In genomic region chr2:102049756-102050443, GRCh38 we compare ENCODE assay signal across 13 cellular contexts. TPM values are rescaled to one million over a fixed set of nuclear protein-coding genes. Genes with fewer than 3 reads are reported as not detected.
DNase-seq lines count a peak whose midpoint lies in the region; ATAC-seq and TF ChIP-seq lines count a peak whose summit lies in the region.
"Had no signal": no experiment of that assay in that cellular context is flagged by ENCODE, and none has a peak within 500 bp of the region (broad histone marks: within the 10 kb centered on the region; RNA-seq: fewer than 3 reads in every experiment).

No MANE protein-coding gene starts in this region.

- no peaks in the 10 kb centered on the region for H3K79me2 ChIP-seq in smooth muscle cell (ENCODE audit: low read depth)

- TF ChIP-seq CTCF in HFFc6 (IDR thresholded peaks at IDR 0.05) (no peak), right lobe of liver (IDR thresholded peaks at IDR 0.05) (no peak), smooth muscle cell (IDR thresholded peaks at IDR 0.05; ENCODE audit: borderline replicate concordance, insufficient read depth, poor library complexity, severe bottlenecking) (no peak), progenitor cell of endocrine pancreas (IDR thresholded peaks at IDR 0.05; ENCODE audit: unreplicated experiment) (no peak)

- H3K36me3 ChIP-seq in right lobe of liver (no peaks in the 10 kb centered on the region), smooth muscle cell (ENCODE audit: low read depth) (no peaks in the 10 kb centered on the region)

- intact Hi-C loops in dendritic cell treated with granulocyte-macrophage colony-stimulating factor and Interleukin-4, amounts not matched to agents 40 ng/mL and 50 ng/mL, for 4 days (cut with micrococcal nuclease): no loop called here
- intact Hi-C loops in right lobe of liver (cut with DNase I): no loop called here

- no peak overlapping the region; the same call in 1 of the 2 replicates for H3K4me3 Mint-ChIP-seq in HFFc6
- no peak overlapping the region for H3K4me3 Mint-ChIP-seq in dendritic cell treated with granulocyte-macrophage colony-stimulating factor and Interleukin-4, amounts not matched to agents 40 ng/mL and 50 ng/mL, for 4 days
- H3K4me3 Mint-ChIP-seq in progenitor cell of endocrine pancreas (ENCODE audit: low read depth): no peak overlapping the region
- H3K4me3 Mint-ChIP-seq: neural crest cell had no signal

- H3K9ac ChIP-seq in smooth muscle cell (ENCODE audit: low read depth): no peak overlapping the region

- H3K9me3 Mint-ChIP-seq in HFFc6 (peaks cover 3% of the 10 kb centered on the region; the same call in 1 of the 2 replicates), progenitor cell of endocrine pancreas (ENCODE audit: low read depth) (no peaks in the 10 kb centered on the region)
- no peaks in the 10 kb centered on the region for H3K9me3 Mint-ChIP-seq in dendritic cell treated with granulocyte-macrophage colony-stimulating factor and Interleukin-4, amounts not matched to agents 40 ng/mL and 50 ng/mL, for 4 days

- H3K27me3 ChIP-seq in right lobe of liver (no peaks in the 10 kb centered on the region), smooth muscle cell (ENCODE audit: low read depth) (no peaks in the 10 kb centered on the region)

- 27% methylated on average over 10 of the region's 10 CpGs for WGBS in right lobe of liver (ENCODE audit: insufficient coverage, low coverage, low lambda C conversion rate, missing lambda C conversion rate)
- 92% methylated on average over 10 of the region's 10 CpGs for WGBS in smooth muscle cell (ENCODE audit: low lambda C conversion rate)

- H2AFZ ChIP-seq in smooth muscle cell (ENCODE audit: low read depth): no peak overlapping the region
- H2AFZ ChIP-seq: PC-9 had no signal

- peak overlapping the region; percentile 93 for H3K27ac Mint-ChIP-seq in HFFc6
- H3K27ac Mint-ChIP-seq in dendritic cell treated with granulocyte-macrophage colony-stimulating factor and Interleukin-4, amounts not matched to agents 40 ng/mL and 50 ng/mL, for 4 days: peak overlapping the region; percentile 89
- H3K27ac Mint-ChIP-seq in progenitor cell of endocrine pancreas: no peak overlapping the region

- TF ChIP-seq POLR2A in right lobe of liver (IDR thresholded peaks at IDR 0.05): no peak

- H3F3A ChIP-seq in smooth muscle cell (ENCODE audit: low read depth): peaks cover 7% of the 10 kb centered on the region

- peak overlapping the region in 1 of 3 donors; percentile 6 for H3K4me3 ChIP-seq in right lobe of liver
- no peak overlapping the region for H3K4me3 ChIP-seq in smooth muscle cell
- H3K4me3 ChIP-seq: PC-9 had no signal

- ATAC-seq in right lobe of liver (peak; percentile 73 to 93 (median 87)), GM18858 (IDR thresholded peaks at IDR 0.05; ENCODE audit: unreplicated experiment) (no peak)

- H4K20me1 ChIP-seq in smooth muscle cell (ENCODE audit: low read depth): no peaks in the 10 kb centered on the region

- H3K9me3 ChIP-seq in right lobe of liver (no peaks in the 10 kb centered on the region), smooth muscle cell (replicated peaks; ENCODE audit: low read depth) (no peaks in the 10 kb centered on the region)

- H3K4me2 ChIP-seq in smooth muscle cell: no peak overlapping the region
- H3K4me2 ChIP-seq: PC-9 had no signal

- peaks cover 70% of the 10 kb centered on the region for H3K4me1 Mint-ChIP-seq in HFFc6 (ENCODE audit: low read depth)
- peaks cover 85% of the 10 kb centered on the region for H3K4me1 Mint-ChIP-seq in dendritic cell treated with granulocyte-macrophage colony-stimulating factor and Interleukin-4, amounts not matched to agents 40 ng/mL and 50 ng/mL, for 4 days (ENCODE audit: low read depth)
- no peaks in the 10 kb centered on the region for H3K4me1 Mint-ChIP-seq in progenitor cell of endocrine pancreas (ENCODE audit: low read depth)

- H3K36me3 Mint-ChIP-seq in HFFc6 (ENCODE audit: low read depth) (0 out of 2 replicates have a peak, but pooled peaks cover 4% of the 10 kb centered on the region), progenitor cell of endocrine pancreas (ENCODE audit: insufficient read depth) (no peaks in the 10 kb centered on the region)
- H3K36me3 Mint-ChIP-seq in dendritic cell treated with granulocyte-macrophage colony-stimulating factor and Interleukin-4, amounts not matched to agents 40 ng/mL and 50 ng/mL, for 4 days (ENCODE audit: low read depth): no peaks in the 10 kb centered on the region

- peaks cover 2 to 38% (median 12%) of the 10 kb centered on the region in 4 donors for H3K4me1 ChIP-seq in right lobe of liver
- H3K4me1 ChIP-seq in smooth muscle cell (ENCODE audit: low read depth): peaks cover 4% of the 10 kb centered on the region

- H3K27ac ChIP-seq in right lobe of liver: peak overlapping the region; percentile 49 to 77 (median 66)
- H3K27ac ChIP-seq in smooth muscle cell (ENCODE audit: low read depth): peak overlapping the region; percentile 58
- H3K27ac ChIP-seq: PC-9 had no signal

- DNase-seq in HFFc6 (no peak), right lobe of liver (peak; percentile 63 to 92 (median 80)), smooth muscle cell (lab: John Stamatoyannopoulos, UW; ENCODE audit: unreplicated experiment) (no peak), GDM1 (lab: John Stamatoyannopoulos, UW) (no peak), progenitor cell of endocrine pancreas (ENCODE audit: low spot score, unreplicated experiment) (no peak), NCI-H2107 treated with DMSO at 0.1 percent for 48 hours (lab: John Stamatoyannopoulos, UW; ENCODE audit: unreplicated experiment) (no peak)
- DNase-seq: COR-L47, glutamatergic neuron, NCI-H1436 treated with DMSO at 0.1 percent for 48 hours, PC-9 had no signal

- no peaks in the 10 kb centered on the region for H3K27me3 Mint-ChIP-seq in HFFc6 (ENCODE audit: insufficient read depth)
- peaks cover 2% of the 10 kb centered on the region for H3K27me3 Mint-ChIP-seq in dendritic cell treated with granulocyte-macrophage colony-stimulating factor and Interleukin-4, amounts not matched to agents 40 ng/mL and 50 ng/mL, for 4 days
- H3K27me3 Mint-ChIP-seq in progenitor cell of endocrine pancreas: no peaks in the 10 kb centered on the region

RNA-seq across cellular contexts. Expression of gene IL1R2, which starts 58.1 kb away (rescaled TPM):
- total RNA-seq in HFFc6 (2021; fragmentation: NEBNext Ultra II Directional; extraction: Animal tissue kit (Norgen Biotek cat#: 25700)): under 1 TPM in 2 of 6 experiments, not detected in 4; 0.25 to 0.36 TPM
- 10 to 100 TPM in 4 of 6 experiments, 1 to 10 TPM in 2; 5.5 to 22.8 (median 12.3) TPM for total RNA-seq in right lobe of liver
- 0.90 and 4.2 TPM in 2 replicates for total RNA-seq in smooth muscle cell
- polyA plus RNA-seq in smooth muscle cell: 0.42 and 0.78 TPM in 2 replicates
- not detected in 2 replicates for total RNA-seq in progenitor cell of endocrine pancreas
- total RNA-seq: neural crest cell had no signal

Comparison
In these comparisons a context has a peak if more than half of its experiments do, and no peak if none do; other contexts are left out.
1. DNase-seq: peak in right lobe of liver (3 of 3); none in HFFc6 (single experiment), smooth muscle cell (single experiment), GDM1 (single experiment), progenitor cell of endocrine pancreas (single experiment) and NCI-H2107 treated with DMSO at 0.1 percent for 48 hours (single experiment).